ENCODE assay signal across 1 cellular context in the genomic region with DNA sequence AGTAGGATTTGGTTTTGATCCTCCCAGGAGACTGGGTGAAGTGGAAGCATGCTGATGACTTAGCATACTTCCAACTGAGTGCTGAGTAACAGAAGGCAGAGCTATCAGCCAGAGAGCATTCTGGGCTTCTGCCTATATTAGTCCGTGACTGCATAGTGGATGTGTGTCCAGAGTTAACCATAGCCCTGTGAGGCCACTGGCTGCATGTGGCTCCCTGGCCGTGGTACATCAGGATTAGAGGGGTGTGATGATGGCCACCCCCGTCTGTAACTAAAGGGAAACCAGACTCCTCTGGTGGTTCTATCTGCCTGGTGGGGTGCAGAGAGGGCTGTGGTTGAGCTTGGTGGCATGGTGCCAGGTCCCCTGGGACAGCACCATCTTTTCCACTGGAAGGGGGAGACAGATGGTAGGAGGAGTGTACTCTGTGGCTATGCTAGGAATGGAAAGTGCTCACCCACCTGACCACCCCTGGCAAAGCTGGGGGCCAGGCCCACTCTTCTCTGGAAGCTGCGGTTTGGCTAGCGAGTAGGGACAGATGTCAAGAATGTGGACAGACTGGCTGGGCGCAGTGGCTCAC.
A peak's percentile ranks its signal among the peaks of the same experiment; 100 is the strongest.
TF ChIP-seq lines count a peak whose summit lies in the region.

No MANE protein-coding gene starts in this region.

TF ChIP-seq in K562, 482 proteins besides CTCF, POLR2A, EP300 and RAD21:
- TF ChIP-seq C11orf30 (IDR thresholded peaks at IDR 0.05; ENCODE audit: low read depth), result peak; percentile 67
- peak; percentile 2 for TF ChIP-seq MEIS2 (IDR thresholded peaks at IDR 0.05; ENCODE audit: partially characterized antibody)
- TF ChIP-seq ZNF316 (IDR thresholded peaks at IDR 0.05), result peak; percentile 65
- peak; percentile 62 for TF ChIP-seq NFE2 (IDR thresholded peaks at IDR 0.05; ENCODE audit: low read depth)
- peak; percentile 33; the same call in 1 of the 2 replicates for TF ChIP-seq MAFF (IDR thresholded peaks at IDR 0.05; ENCODE audit: low read length)
- TF ChIP-seq MAFK (IDR thresholded peaks at IDR 0.05; ENCODE audit: low read length), result peak; percentile 54; the same call in 1 of the 2 replicates
- peak; percentile 92 for TF ChIP-seq NFIC (IDR thresholded peaks at IDR 0.05)
- TF ChIP-seq, protein P1, sequence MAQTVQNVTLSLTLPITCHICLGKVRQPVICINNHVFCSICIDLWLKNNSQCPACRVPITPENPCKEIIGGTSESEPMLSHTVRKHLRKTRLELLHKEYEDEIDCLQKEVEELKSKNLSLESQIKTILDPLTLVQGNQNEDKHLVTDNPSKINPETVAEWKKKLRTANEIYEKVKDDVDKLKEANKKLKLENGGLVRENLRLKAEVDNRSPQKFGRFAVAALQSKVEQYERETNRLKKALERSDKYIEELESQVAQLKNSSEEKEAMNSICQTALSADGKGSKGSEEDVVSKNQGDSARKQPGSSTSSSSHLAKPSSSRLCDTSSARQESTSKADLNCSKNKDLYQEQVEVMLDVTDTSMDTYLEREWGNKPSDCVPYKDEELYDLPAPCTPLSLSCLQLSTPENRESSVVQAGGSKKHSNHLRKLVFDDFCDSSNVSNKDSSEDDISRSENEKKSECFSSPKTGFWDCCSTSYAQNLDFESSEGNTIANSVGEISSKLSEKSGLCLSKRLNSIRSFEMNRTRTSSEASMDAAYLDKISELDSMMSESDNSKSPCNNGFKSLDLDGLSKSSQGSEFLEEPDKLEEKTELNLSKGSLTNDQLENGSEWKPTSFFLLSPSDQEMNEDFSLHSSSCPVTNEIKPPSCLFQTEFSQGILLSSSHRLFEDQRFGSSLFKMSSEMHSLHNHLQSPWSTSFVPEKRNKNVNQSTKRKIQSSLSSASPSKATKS (CRISPR knock-in tag; IDR thresholded peaks at IDR 0.05), result no peak
- TF ChIP-seq MAFG (tag; conservative IDR thresholded peaks at IDR 0.05), result 0 out of 2 replicates have a peak, but pooled peaks have one; percentile 40
- no peak for TF ChIP-seq KAT8 (IDR thresholded peaks at IDR 0.05; ENCODE audit: low read depth)
- TF ChIP-seq, protein P2, sequence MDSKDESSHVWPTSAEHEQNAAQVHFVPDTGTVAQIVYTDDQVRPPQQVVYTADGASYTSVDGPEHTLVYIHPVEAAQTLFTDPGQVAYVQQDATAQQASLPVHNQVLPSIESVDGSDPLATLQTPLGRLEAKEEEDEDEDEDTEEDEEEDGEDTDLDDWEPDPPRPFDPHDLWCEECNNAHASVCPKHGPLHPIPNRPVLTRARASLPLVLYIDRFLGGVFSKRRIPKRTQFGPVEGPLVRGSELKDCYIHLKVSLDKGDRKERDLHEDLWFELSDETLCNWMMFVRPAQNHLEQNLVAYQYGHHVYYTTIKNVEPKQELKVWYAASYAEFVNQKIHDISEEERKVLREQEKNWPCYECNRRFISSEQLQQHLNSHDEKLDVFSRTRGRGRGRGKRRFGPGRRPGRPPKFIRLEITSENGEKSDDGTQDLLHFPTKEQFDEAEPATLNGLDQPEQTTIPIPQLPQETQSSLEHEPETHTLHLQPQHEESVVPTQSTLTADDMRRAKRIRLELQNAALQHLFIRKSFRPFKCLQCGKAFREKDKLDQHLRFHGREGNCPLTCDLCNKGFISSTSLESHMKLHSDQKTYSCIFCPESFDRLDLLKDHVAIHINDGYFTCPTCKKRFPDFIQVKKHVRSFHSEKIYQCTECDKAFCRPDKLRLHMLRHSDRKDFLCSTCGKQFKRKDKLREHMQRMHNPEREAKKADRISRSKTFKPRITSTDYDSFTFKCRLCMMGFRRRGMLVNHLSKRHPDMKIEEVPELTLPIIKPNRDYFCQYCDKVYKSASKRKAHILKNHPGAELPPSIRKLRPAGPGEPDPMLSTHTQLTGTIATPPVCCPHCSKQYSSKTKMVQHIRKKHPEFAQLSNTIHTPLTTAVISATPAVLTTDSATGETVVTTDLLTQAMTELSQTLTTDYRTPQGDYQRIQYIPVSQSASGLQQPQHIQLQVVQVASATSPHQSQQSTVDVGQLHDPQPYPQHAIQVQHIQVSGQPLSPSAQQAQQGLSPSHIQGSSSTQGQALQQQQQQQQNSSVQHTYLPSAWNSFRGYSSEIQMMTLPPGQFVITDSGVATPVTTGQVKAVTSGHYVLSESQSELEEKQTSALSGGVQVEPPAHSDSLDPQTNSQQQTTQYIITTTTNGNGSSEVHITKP (IDR thresholded peaks at IDR 0.05; ENCODE audit: partially characterized antibody), result peak; percentile 82
- no peak for TF ChIP-seq HDAC6 (IDR thresholded peaks at IDR 0.05; ENCODE audit: low read depth, low read length)
- TF ChIP-seq, protein P3, sequence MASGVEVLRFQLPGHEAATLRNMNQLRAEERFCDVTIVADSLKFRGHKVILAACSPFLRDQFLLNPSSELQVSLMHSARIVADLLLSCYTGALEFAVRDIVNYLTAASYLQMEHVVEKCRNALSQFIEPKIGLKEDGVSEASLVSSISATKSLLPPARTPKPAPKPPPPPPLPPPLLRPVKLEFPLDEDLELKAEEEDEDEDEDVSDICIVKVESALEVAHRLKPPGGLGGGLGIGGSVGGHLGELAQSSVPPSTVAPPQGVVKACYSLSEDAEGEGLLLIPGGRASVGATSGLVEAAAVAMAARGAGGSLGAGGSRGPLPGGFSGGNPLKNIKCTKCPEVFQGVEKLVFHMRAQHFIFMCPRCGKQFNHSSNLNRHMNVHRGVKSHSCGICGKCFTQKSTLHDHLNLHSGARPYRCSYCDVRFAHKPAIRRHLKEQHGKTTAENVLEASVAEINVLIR (CRISPR knock-in tag; IDR thresholded peaks at IDR 0.05), result no peak
- TF ChIP-seq, protein P4, sequence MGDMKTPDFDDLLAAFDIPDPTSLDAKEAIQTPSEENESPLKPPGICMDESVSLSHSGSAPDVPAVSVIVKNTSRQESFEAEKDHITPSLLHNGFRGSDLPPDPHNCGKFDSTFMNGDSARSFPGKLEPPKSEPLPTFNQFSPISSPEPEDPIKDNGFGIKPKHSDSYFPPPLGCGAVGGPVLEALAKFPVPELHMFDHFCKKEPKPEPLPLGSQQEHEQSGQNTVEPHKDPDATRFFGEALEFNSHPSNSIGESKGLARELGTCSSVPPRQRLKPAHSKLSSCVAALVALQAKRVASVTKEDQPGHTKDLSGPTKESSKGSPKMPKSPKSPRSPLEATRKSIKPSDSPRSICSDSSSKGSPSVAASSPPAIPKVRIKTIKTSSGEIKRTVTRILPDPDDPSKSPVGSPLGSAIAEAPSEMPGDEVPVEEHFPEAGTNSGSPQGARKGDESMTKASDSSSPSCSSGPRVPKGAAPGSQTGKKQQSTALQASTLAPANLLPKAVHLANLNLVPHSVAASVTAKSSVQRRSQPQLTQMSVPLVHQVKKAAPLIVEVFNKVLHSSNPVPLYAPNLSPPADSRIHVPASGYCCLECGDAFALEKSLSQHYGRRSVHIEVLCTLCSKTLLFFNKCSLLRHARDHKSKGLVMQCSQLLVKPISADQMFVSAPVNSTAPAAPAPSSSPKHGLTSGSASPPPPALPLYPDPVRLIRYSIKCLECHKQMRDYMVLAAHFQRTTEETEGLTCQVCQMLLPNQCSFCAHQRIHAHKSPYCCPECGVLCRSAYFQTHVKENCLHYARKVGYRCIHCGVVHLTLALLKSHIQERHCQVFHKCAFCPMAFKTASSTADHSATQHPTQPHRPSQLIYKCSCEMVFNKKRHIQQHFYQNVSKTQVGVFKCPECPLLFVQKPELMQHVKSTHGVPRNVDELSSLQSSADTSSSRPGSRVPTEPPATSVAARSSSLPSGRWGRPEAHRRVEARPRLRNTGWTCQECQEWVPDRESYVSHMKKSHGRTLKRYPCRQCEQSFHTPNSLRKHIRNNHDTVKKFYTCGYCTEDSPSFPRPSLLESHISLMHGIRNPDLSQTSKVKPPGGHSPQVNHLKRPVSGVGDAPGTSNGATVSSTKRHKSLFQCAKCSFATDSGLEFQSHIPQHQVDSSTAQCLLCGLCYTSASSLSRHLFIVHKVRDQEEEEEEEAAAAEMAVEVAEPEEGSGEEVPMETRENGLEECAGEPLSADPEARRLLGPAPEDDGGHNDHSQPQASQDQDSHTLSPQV (IDR thresholded peaks at IDR 0.05), result 0 out of 2 replicates have a peak, but pooled peaks have one; percentile 25
- TF ChIP-seq PTBP1 (IDR thresholded peaks at IDR 0.05; ENCODE audit: low read depth, low read length), result no peak
